ENCODE assay signal across 8 cellular contexts in the genomic region with DNA sequence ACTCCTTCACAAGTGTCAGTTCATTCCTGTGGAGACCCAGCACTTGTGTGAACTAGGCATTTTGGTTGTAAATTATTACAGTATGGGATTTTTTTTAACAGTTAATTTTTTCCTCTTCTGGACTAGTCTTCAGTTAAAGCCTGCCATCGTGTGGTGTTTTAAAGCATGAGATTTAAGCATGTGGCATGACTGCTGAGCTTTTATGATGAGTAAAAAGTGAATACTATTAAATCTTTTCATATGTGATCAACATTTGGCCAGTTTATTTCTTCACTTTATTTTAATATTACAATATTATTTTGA. TPM values are rescaled to one million over a fixed set of nuclear protein-coding genes. Genes with fewer than 3 reads are reported as not detected.
DNase-seq lines count a peak whose midpoint lies in the region; ATAC-seq, FAIRE-seq and TF ChIP-seq lines count a peak whose summit lies in the region.

No MANE protein-coding gene starts in this region.

- H3K79me2 ChIP-seq in DND-41 (ENCODE audit: insufficient read depth, low read length) = peaks cover 99% of the 10 kb centered on the region

- ATAC-seq in DND-41 (ENCODE audit: insufficient read depth, low read depth) (no peak), GM21723 (IDR thresholded peaks at IDR 0.05; ENCODE audit: unreplicated experiment) (peak; percentile 60), SK-N-SH treated with all-trans-retinoic acid at 6 μM for 48 hours (peak; percentile 73), GM21515 (IDR thresholded peaks at IDR 0.05; ENCODE audit: unreplicated experiment) (no peak)

- no peak overlapping the region for H2AFZ ChIP-seq in DND-41 (ENCODE audit: low read depth, low read length)

- no peaks in the 10 kb centered on the region for H3K4me1 ChIP-seq in DND-41 (ENCODE audit: insufficient read depth, low read length)
- no peaks in the 10 kb centered on the region for H3K4me1 ChIP-seq in kidney (ENCODE audit: control insufficient read depth in 1 of 2, insufficient read depth in 1 of 2, low read depth in 1 of 2, low read length in 2 of 2)
- H3K4me1 ChIP-seq in ascending aorta = peaks cover 0 to 2% of the 10 kb centered on the region in 2 donors

- no peaks in the 10 kb centered on the region for H3K27me3 ChIP-seq in DND-41 (ENCODE audit: insufficient read depth, low read length, poor library complexity)
- H3K27me3 ChIP-seq in ascending aorta = no peaks in the 10 kb centered on the region

- intact Hi-C loops in kidney (cut with DNase I) (no loop called here), ascending aorta (cut with DNase I) (loop anchor here (5.0 to 10.0 kb wide), 2 partner anchors 57 to 125 kb away; no protein-coding TSS in a partner anchor)

- DNase-seq in DND-41 (no peak), kidney (no peak), ascending aorta (ENCODE audit: low spot score in 2 of 2) (no peak), GM12892 (ENCODE audit: insufficient read length) (no peak)
- no peak for DNase-seq in stimulated activated CD4-positive, alpha-beta T cell treated with anti-CD3 and anti-CD28 coated beads, Interleukin-2, amount 100 ng/mL, for 24 hours

- H3K36me3 ChIP-seq in DND-41 (ENCODE audit: insufficient read depth, low read length) (peaks cover 71% of the 10 kb centered on the region), kidney (ENCODE audit: control insufficient read depth in 1 of 2, insufficient read depth in 2 of 2, low read length in 2 of 2) (no peaks in the 10 kb centered on the region), ascending aorta (no peaks in the 10 kb centered on the region)

- H3K9me3 ChIP-seq in DND-41 (ENCODE audit: insufficient read depth, low read length, severe bottlenecking) (no peaks in the 10 kb centered on the region), kidney (ENCODE audit: control insufficient read depth in 1 of 2, low read length in 2 of 2) (no peaks in the 10 kb centered on the region), ascending aorta (no peaks in the 10 kb centered on the region)

- no peak for TF ChIP-seq POLR2A in GM12892 (IDR thresholded peaks at IDR 0.05; ENCODE audit: low read depth, low read length)

- H3K9ac ChIP-seq in DND-41 (ENCODE audit: low read depth, low read length) = no peak overlapping the region
- H3K9ac ChIP-seq in kidney (ENCODE audit: low read length in 2 of 2) = no peak overlapping the region

- peak; percentile 33 for TF ChIP-seq CTCF in DND-41 (IDR thresholded peaks at IDR 0.05; ENCODE audit: borderline replicate concordance, extremely low read depth, low read length, poor library complexity, severe bottlenecking)
- TF ChIP-seq CTCF in kidney (IDR thresholded peaks at IDR 0.05; ENCODE audit: borderline replicate concordance, extremely low read depth, insufficient read depth) = peak; percentile 30
- TF ChIP-seq CTCF in ascending aorta (IDR thresholded peaks at IDR 0.05) = peak in 1 of 3 experiments; percentile 37

- H3K4me3 ChIP-seq in DND-41 (ENCODE audit: low read depth in 1 of 2, low read length in 2 of 2) (no peak overlapping the region), kidney (ENCODE audit: low read length in 2 of 2) (no peak overlapping the region), ascending aorta (no peak overlapping the region)

- FAIRE-seq in kidney (lab: Jason Lieb, UNC) = peak; percentile 73
- FAIRE-seq in GM12892 (lab: Jason Lieb, UNC) = no peak

- H3K4me2 ChIP-seq in DND-41 (ENCODE audit: insufficient read depth, low read length) = no peak overlapping the region

- H3K27ac ChIP-seq in DND-41 (ENCODE audit: low read length) (no peak overlapping the region), kidney (ENCODE audit: low read depth in 2 of 2, low read length in 2 of 2) (no peak overlapping the region), ascending aorta (no peak overlapping the region)

- peaks cover 93% of the 10 kb centered on the region for H4K20me1 ChIP-seq in DND-41 (ENCODE audit: insufficient read depth, low read length)

TF ChIP-seq in SK-N-SH treated with all-trans-retinoic acid at 6 μM for 48 hours, 23 proteins besides CTCF, POLR2A, EP300 and RAD21 (continues in another document):
- no peak for TF ChIP-seq CSDC2 (CRISPR knock-in tag; IDR thresholded peaks at IDR 0.05)
- TF ChIP-seq, protein P1, sequence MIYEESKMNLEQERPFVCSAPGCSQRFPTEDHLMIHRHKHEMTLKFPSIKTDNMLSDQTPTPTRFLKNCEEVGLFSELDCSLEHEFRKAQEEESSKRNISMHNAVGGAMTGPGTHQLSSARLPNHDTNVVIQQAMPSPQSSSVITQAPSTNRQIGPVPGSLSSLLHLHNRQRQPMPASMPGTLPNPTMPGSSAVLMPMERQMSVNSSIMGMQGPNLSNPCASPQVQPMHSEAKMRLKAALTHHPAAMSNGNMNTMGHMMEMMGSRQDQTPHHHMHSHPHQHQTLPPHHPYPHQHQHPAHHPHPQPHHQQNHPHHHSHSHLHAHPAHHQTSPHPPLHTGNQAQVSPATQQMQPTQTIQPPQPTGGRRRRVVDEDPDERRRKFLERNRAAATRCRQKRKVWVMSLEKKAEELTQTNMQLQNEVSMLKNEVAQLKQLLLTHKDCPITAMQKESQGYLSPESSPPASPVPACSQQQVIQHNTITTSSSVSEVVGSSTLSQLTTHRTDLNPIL (CRISPR knock-in tag; IDR thresholded peaks at IDR 0.05; ENCODE audit: low read depth) = no peak
- TF ChIP-seq ZFP30 (CRISPR knock-in tag; IDR thresholded peaks at IDR 0.05) = no peak
- TF ChIP-seq, protein P2, sequence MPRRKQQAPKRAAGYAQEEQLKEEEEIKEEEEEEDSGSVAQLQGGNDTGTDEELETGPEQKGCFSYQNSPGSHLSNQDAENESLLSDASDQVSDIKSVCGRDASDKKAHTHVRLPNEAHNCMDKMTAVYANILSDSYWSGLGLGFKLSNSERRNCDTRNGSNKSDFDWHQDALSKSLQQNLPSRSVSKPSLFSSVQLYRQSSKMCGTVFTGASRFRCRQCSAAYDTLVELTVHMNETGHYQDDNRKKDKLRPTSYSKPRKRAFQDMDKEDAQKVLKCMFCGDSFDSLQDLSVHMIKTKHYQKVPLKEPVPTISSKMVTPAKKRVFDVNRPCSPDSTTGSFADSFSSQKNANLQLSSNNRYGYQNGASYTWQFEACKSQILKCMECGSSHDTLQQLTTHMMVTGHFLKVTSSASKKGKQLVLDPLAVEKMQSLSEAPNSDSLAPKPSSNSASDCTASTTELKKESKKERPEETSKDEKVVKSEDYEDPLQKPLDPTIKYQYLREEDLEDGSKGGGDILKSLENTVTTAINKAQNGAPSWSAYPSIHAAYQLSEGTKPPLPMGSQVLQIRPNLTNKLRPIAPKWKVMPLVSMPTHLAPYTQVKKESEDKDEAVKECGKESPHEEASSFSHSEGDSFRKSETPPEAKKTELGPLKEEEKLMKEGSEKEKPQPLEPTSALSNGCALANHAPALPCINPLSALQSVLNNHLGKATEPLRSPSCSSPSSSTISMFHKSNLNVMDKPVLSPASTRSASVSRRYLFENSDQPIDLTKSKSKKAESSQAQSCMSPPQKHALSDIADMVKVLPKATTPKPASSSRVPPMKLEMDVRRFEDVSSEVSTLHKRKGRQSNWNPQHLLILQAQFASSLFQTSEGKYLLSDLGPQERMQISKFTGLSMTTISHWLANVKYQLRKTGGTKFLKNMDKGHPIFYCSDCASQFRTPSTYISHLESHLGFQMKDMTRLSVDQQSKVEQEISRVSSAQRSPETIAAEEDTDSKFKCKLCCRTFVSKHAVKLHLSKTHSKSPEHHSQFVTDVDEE (CRISPR knock-in tag; IDR thresholded peaks at IDR 0.05) = no peak
- no peak for TF ChIP-seq PATZ1 (CRISPR knock-in tag; IDR thresholded peaks at IDR 0.05; ENCODE audit: borderline replicate concordance)
- no peak for TF ChIP-seq PPARA (CRISPR knock-in tag; IDR thresholded peaks at IDR 0.05; ENCODE audit: borderline replicate concordance)
- TF ChIP-seq BACH2 (CRISPR knock-in tag; IDR thresholded peaks at IDR 0.05; ENCODE audit: borderline replicate concordance) = no peak
- TF ChIP-seq, protein P3, sequence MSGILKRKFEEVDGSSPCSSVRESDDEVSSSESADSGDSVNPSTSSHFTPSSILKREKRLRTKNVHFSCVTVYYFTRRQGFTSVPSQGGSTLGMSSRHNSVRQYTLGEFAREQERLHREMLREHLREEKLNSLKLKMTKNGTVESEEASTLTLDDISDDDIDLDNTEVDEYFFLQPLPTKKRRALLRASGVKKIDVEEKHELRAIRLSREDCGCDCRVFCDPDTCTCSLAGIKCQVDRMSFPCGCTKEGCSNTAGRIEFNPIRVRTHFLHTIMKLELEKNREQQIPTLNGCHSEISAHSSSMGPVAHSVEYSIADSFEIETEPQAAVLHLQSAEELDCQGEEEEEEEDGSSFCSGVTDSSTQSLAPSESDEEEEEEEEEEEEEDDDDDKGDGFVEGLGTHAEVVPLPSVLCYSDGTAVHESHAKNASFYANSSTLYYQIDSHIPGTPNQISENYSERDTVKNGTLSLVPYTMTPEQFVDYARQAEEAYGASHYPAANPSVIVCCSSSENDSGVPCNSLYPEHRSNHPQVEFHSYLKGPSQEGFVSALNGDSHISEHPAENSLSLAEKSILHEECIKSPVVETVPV (CRISPR knock-in tag; IDR thresholded peaks at IDR 0.05) = no peak
- no peak for TF ChIP-seq ARNTL (CRISPR knock-in tag; IDR thresholded peaks at IDR 0.05; ENCODE audit: borderline replicate concordance, low read depth)
- no peak for TF ChIP-seq ZNF70 (CRISPR knock-in tag; IDR thresholded peaks at IDR 0.05)

RNA-seq across cellular contexts. Expression of gene LMNB1, which starts 25.0 kb away (rescaled TPM):
- total RNA-seq in kidney = 10.3 TPM
- polyA plus RNA-seq in kidney (ENCODE audit: insufficient read depth, low read depth, low replicate concordance) = 1.7 TPM
- total RNA-seq in ascending aorta = 1.3 TPM
- 87.7 TPM for polyA plus RNA-seq in GM12892 (2012; ENCODE audit: missing spikeins)

Comparison
In these comparisons a context has a peak if more than half of its experiments do, and no peak if none do; other contexts are left out.
1. ATAC-seq: peak in GM21723 (single experiment) and SK-N-SH treated with all-trans-retinoic acid at 6 μM for 48 hours (single experiment); none in DND-41 (single experiment) and GM21515 (single experiment).